23 cellular contexts compared by ENCODE assay signal in genomic region chr16:56981729-56982271, GRCh38. TPM values are rescaled to one million over a fixed set of nuclear protein-coding genes. Genes with fewer than 3 reads are reported as not detected.
A peak's percentile ranks its signal among the peaks of the same experiment; 100 is the strongest.
DNase-seq lines count a peak whose midpoint lies in the region; ATAC-seq and TF ChIP-seq lines count a peak whose summit lies in the region.
"Had no signal": no experiment of that assay in that cellular context is flagged by ENCODE, and none has a peak within 500 bp of the region (broad histone marks: within the 10 kb centered on the region; RNA-seq: fewer than 3 reads in every experiment).

No MANE protein-coding gene starts in this region.

- peaks cover 34% of the 10 kb centered on the region for H3K36me3 Mint-ChIP-seq in CD8-positive, alpha-beta T cell
- H3K36me3 Mint-ChIP-seq in naive B cell: peaks cover 0 to 4% of the 10 kb centered on the region in 2 donors

- H3K4me1 Mint-ChIP-seq in CD8-positive, alpha-beta T cell (ENCODE audit: low read depth): peaks cover 84% of the 10 kb centered on the region
- H3K4me1 Mint-ChIP-seq in naive B cell: peaks cover 54 to 75% (median 70%) of the 10 kb centered on the region in 3 donors

- no peak overlapping the region for H3K4me3 ChIP-seq in CD8-positive, alpha-beta T cell (ENCODE audit: low read depth, low read length)
- peak overlapping the region; percentile 2 for H3K4me3 ChIP-seq in OCI-LY7 (ENCODE audit: low read depth, low read length, poor library complexity, severe bottlenecking)
- H3K4me3 ChIP-seq: hepatocyte, lung, prostate gland, thoracic aorta had no signal

- no peaks in the 10 kb centered on the region for H3K9me3 Mint-ChIP-seq in CD8-positive, alpha-beta T cell
- H3K9me3 Mint-ChIP-seq in naive B cell: no peaks in the 10 kb centered on the region
- H3K9me3 Mint-ChIP-seq: nephron progenitor cell had no signal

- H3K4me1 ChIP-seq in CD8-positive, alpha-beta T cell (ENCODE audit: insufficient read depth, low read length): peaks cover 91% of the 10 kb centered on the region
- peaks cover 98% of the 10 kb centered on the region for H3K4me1 ChIP-seq in OCI-LY7 (ENCODE audit: insufficient read depth, low read length, poor library complexity, severe bottlenecking)
- H3K4me1 ChIP-seq: prostate gland had no signal

- peaks cover 3% of the 10 kb centered on the region for H3K36me3 ChIP-seq in CD8-positive, alpha-beta T cell (ENCODE audit: insufficient read depth, low read length)
- H3K36me3 ChIP-seq in OCI-LY7 (ENCODE audit: insufficient read depth, low read length): peaks cover 27% of the 10 kb centered on the region; the same call in 1 of the 2 replicates
- H3K36me3 ChIP-seq: prostate gland, thoracic aorta had no signal

- H4K20me1 ChIP-seq in OCI-LY7 (ENCODE audit: insufficient read depth, low read length): no peaks in the 10 kb centered on the region

- no peak overlapping the region for H2AFZ ChIP-seq in OCI-LY7 (ENCODE audit: low read length)
- H2AFZ ChIP-seq: hepatocyte had no signal

- peak overlapping the region; percentile 89 for H3K4me2 ChIP-seq in OCI-LY7 (ENCODE audit: low read length)
- H3K4me2 ChIP-seq: hepatocyte had no signal

- no TSS peak for BruUV-seq in OCI-LY7 (replicated peaks; lab: Mats Ljungman, UMichigan)

- no peaks in the 10 kb centered on the region for H3K9me2 ChIP-seq in OCI-LY7 (ENCODE audit: insufficient read depth, low read length)

- POLR2A ChIA-PET in CD8-positive, alpha-beta T cell (lab: Charles Lee): interaction anchor here (1.5 to 2.0 kb wide), 3 partner anchors 12 to 42 kb away, joined by 3 to 7 read pairs (median 5); no protein-coding TSS in a partner anchor
- POLR2A ChIA-PET in OCI-LY7 (lab: Charles Lee): no interaction called here

- peak overlapping the region; percentile 88 for H3K27ac Mint-ChIP-seq in CD8-positive, alpha-beta T cell
- H3K27ac Mint-ChIP-seq in naive B cell: peak overlapping the region in 5 of 6 donors; percentile 22 to 91 (median 75)
- H3K27ac Mint-ChIP-seq: nephron progenitor cell had no signal

- CTCF ChIA-PET in CD8-positive, alpha-beta T cell (lab: Charles Lee): interaction anchor here (10.3 kb wide), 1 partner anchor 16 kb away, joined by 117 read pairs; no protein-coding TSS in a partner anchor
- CTCF ChIA-PET in OCI-LY7 (lab: Charles Lee; ENCODE audit: unreplicated experiment): interaction anchor here (0.6 kb wide), 1 partner anchor 9 kb away, joined by 3 read pairs; no protein-coding TSS in a partner anchor

- TF ChIP-seq CTCF in CD8-positive, alpha-beta T cell (IDR thresholded peaks at IDR 0.05): no peak
- no peak for TF ChIP-seq CTCF in OCI-LY7 (conservative IDR thresholded peaks at IDR 0.05; ENCODE audit: low read length)

- DNase-seq in CD8-positive, alpha-beta T cell: no peak
- DNase-seq in OCI-LY7 (ENCODE audit: low spot score): no peak
- DNase-seq in naive B cell: no peak
- no peak for DNase-seq in NK-92 treated with Interleukin-12 subunit alpha and Interleukin-12 subunit beta, amount 100 ng/mL, for 24 hours (lab: John Stamatoyannopoulos, UW)
- DNase-seq: activated CD4-positive, alpha-beta T cell treated with anti-CD3 and anti-CD28 coated beads, Interleukin-2, amount 50 U/mL, for 48 hours; activated T-cell treated with anti-CD3 and anti-CD28 coated beads, Interleukin-2, amount 50 U/mL, for 48 hours; dermis blood vessel endothelial cell; H7; MV-4-11; NCI-H2029; NCI-H510A treated with DMSO at 0.1 percent for 48 hours; nephron progenitor cell; small intestine; stimulated activated CD8-positive, alpha-beta memory T cell treated with anti-CD3 and anti-CD28 coated beads, Interleukin-4, amount 100 ng/mL, for 48 hours had no signal

- H3K79me2 ChIP-seq in OCI-LY7 (ENCODE audit: insufficient read depth, low read depth, low read length): peaks cover 12% of the 10 kb centered on the region; the same call in 1 of the 2 replicates
- H3K79me2 ChIP-seq: hepatocyte had no signal

- no peaks in the 10 kb centered on the region for H3K27me3 ChIP-seq in CD8-positive, alpha-beta T cell (ENCODE audit: insufficient read depth, low read length)
- H3K27me3 ChIP-seq: hepatocyte had no signal

- H3K9me3 ChIP-seq in CD8-positive, alpha-beta T cell (ENCODE audit: low read length): no peaks in the 10 kb centered on the region
- no peaks in the 10 kb centered on the region for H3K9me3 ChIP-seq in OCI-LY7 (ENCODE audit: low read length)
- H3K9me3 ChIP-seq: prostate gland, thoracic aorta had no signal

- no peak overlapping the region for H3K27ac ChIP-seq in CD8-positive, alpha-beta T cell (ENCODE audit: low read depth, low read length)
- peak overlapping the region; percentile 80 for H3K27ac ChIP-seq in OCI-LY7 (ENCODE audit: low read depth, low read length, poor library complexity, severe bottlenecking)
- H3K27ac ChIP-seq: hepatocyte, HL-60, prostate gland had no signal

- ATAC-seq in CD8-positive, alpha-beta T cell: no peak
- ATAC-seq in naive B cell (ENCODE audit: low read depth in 2 of 2): no peak
- ATAC-seq in HG03442 (IDR thresholded peaks at IDR 0.05; ENCODE audit: unreplicated experiment): no peak
- ATAC-seq in HG02571 (IDR thresholded peaks at IDR 0.05; ENCODE audit: unreplicated experiment): no peak

- no peaks in the 10 kb centered on the region for H3K27me3 Mint-ChIP-seq in CD8-positive, alpha-beta T cell (ENCODE audit: low read depth)
- no peaks in the 10 kb centered on the region for H3K27me3 Mint-ChIP-seq in naive B cell

- no peak overlapping the region for H3K4me3 Mint-ChIP-seq in CD8-positive, alpha-beta T cell
- peak overlapping the region in 6 of 8 donors; percentile 16 to 85 (median 72) for H3K4me3 Mint-ChIP-seq in naive B cell
- H3K4me3 Mint-ChIP-seq: nephron progenitor cell had no signal

- intact Hi-C loops in CD8-positive, alpha-beta T cell (cut with DNase I, micrococcal nuclease): loop anchor here in 1 of 2 experiments (1.0 kb wide), 1 partner anchor 11 kb away; no protein-coding TSS in a partner anchor
- intact Hi-C loops in OCI-LY7 (cut with micrococcal nuclease; ENCODE audit: unreplicated experiment): no loop called here

RNA-seq across cellular contexts. Expression of gene NLRC5, which starts 7.6 kb away (rescaled TPM):
- total RNA-seq in CD8-positive, alpha-beta T cell: 100 to 1,000 TPM; 670 to 690 TPM
- 156 and 199 TPM in 2 replicates for total RNA-seq in OCI-LY7 (2014; rRNA removed; shearing (Covaris generic))
- total RNA-seq in OCI-LY7 (2022): 305 and 310 TPM in 2 replicates
- 10 to 100 TPM in 5 of 6 donors, 1 to 10 TPM in 1; 2.9 to 42.9 (median 29.9) TPM for polyA plus RNA-seq in naive B cell (ENCODE audit: low read depth in 6 of 6)

RNA-seq across cellular contexts. Expression of gene CETP, which starts 20.1 kb away (rescaled TPM):
- under 1 TPM in 1 of 2 experiments, not detected in 1; 0.19 TPM for total RNA-seq in CD8-positive, alpha-beta T cell
- 0.54 and 0.67 TPM in 2 replicates for total RNA-seq in OCI-LY7 (2014; rRNA removed; shearing (Covaris generic))
- total RNA-seq in OCI-LY7 (2022): 0.41 and 0.65 TPM in 2 replicates
- under 1 TPM in 4 of 6 donors, not detected in 2; 0.25 to 0.72 (median 0.27) TPM for polyA plus RNA-seq in naive B cell (ENCODE audit: low read depth in 6 of 6)
- total RNA-seq: fibroblast of villous mesenchyme, G401, H7, hepatocyte, thoracic aorta had no signal
- polyA plus RNA-seq: hepatocyte had no signal

RNA-seq across cellular contexts. Expression of gene HERPUD1, which starts 49.9 kb away (rescaled TPM):
- total RNA-seq in CD8-positive, alpha-beta T cell: 100 to 1,000 TPM; 191 to 201 TPM
- 121 and 140 TPM in 2 replicates for total RNA-seq in OCI-LY7 (2014; rRNA removed; shearing (Covaris generic))
- total RNA-seq in OCI-LY7 (2022): 294 and 342 TPM in 2 replicates
- polyA plus RNA-seq in naive B cell (ENCODE audit: low read depth in 6 of 6): 1,000 to 10,000 TPM in 1 of 6 donors, 100 to 1,000 TPM in 5; 235 to 1,138 (median 264) TPM
